ENCODE assay signal across 1 cellular context in the genomic region with DNA sequence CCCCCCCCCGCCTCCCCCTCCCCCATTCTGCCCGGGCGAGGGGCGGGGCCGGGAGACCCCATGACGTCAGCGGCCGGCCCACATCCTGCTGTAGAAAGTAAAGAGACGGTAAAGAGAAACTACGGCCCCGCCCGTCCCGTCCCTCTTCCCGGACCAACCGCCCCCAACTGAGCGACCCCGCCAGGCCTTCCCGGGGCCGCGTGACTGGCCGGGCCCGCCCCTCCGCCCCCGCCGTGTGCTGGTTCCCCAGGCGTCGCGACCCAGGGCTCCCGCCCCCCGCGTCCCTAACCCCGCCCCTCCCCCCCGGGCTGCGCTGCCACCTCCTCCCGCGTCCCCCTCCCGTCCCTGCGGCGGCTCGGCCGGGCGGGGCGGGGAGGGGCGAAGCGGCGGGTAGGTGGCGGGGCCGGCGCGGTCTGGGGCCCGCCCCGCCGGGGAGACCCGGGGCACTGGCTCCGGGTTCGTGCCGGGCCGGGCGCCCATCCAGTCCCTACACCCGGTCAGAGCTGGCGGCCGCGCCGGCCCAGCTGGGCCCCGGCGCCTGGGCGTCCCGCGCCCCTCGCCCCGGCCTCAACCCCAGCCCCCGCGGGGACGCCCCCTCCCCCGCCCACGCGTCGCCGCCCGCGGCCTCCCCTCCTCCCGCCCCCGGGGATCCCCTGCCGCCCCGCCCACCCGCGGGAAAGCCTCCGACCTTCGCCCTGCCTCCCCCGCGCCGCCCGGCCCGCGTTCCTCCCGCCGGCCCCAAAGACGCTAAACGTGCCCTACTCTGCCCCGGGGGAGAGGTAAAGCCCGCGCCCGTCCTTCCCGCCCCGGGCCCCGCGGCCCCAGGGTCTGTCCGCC.
A peak's percentile ranks its signal among the peaks of the same experiment; 100 is the strongest.
TF ChIP-seq lines count a peak whose summit lies in the region.

No MANE protein-coding gene starts in this region.

TF ChIP-seq in HepG2, 621 proteins besides CTCF, POLR2A, EP300 and RAD21 (continued from another document and continues in another):
- TF ChIP-seq ZNF670 (CRISPR knock-in tag; IDR thresholded peaks at IDR 0.05; ENCODE audit: borderline replicate concordance) (no peak), SALL2 (CRISPR knock-in tag; IDR thresholded peaks at IDR 0.05) (peak; percentile 41; the same call in 1 of the 2 replicates), TP53 (CRISPR knock-in tag; conservative IDR thresholded peaks at IDR 0.05) (no peak), SRF (IDR thresholded peaks at IDR 0.05; ENCODE audit: low read depth, low read length) (no peak), ARID2 (CRISPR knock-in tag; IDR thresholded peaks at IDR 0.05; ENCODE audit: borderline replicate concordance) (no peak), FOXK1 (CRISPR knock-in tag; IDR thresholded peaks at IDR 0.05; ENCODE audit: borderline replicate concordance, low read depth) (no peak), ZNF484 (CRISPR knock-in tag; IDR thresholded peaks at IDR 0.05; ENCODE audit: borderline replicate concordance, low read depth) (no peak), ZMYM4 (CRISPR knock-in tag; IDR thresholded peaks at IDR 0.05) (no peak; the same call in 1 of the 2 replicates), THAP11 (CRISPR knock-in tag; IDR thresholded peaks at IDR 0.05) (peak; percentile 57; the same call in 1 of the 2 replicates), ZMYM2 (CRISPR knock-in tag; IDR thresholded peaks at IDR 0.05) (no peak), XRCC5 (optimal IDR thresholded peaks at IDR 0.05; ENCODE audit: low read length) (no peak), ZNF331 (CRISPR knock-in tag; IDR thresholded peaks at IDR 0.05) (no peak), ZNF468 (CRISPR knock-in tag; IDR thresholded peaks at IDR 0.05) (no peak), ZMYM3 (CRISPR knock-in tag; IDR thresholded peaks at IDR 0.05) (no peak), PPARG (CRISPR knock-in tag; conservative IDR thresholded peaks at IDR 0.05) (no peak), ZSCAN12 (CRISPR knock-in tag; IDR thresholded peaks at IDR 0.05) (no peak), JUN (CRISPR knock-in tag; IDR thresholded peaks at IDR 0.05) (no peak), TOPORS (CRISPR knock-in tag; IDR thresholded peaks at IDR 0.05) (no peak), SYNCRIP (IDR thresholded peaks at IDR 0.05; ENCODE audit: insufficient read depth, low read depth, low read length) (no peak), HOXA5 (CRISPR knock-in tag; IDR thresholded peaks at IDR 0.05) (peak; percentile 81; the same call in 1 of the 2 replicates), NFYB (CRISPR knock-in tag; IDR thresholded peaks at IDR 0.05) (no peak), ZNF530 (CRISPR knock-in tag; IDR thresholded peaks at IDR 0.05; ENCODE audit: low read depth) (no peak), FOXA1 (IDR thresholded peaks at IDR 0.05) (no peak), FOXA1 (CRISPR knock-in tag; IDR thresholded peaks at IDR 0.05) (no peak), CC2D1A (CRISPR knock-in tag; IDR thresholded peaks at IDR 0.05) (no peak), ZNF160 (CRISPR knock-in tag; IDR thresholded peaks at IDR 0.05) (no peak), ATF6 (CRISPR knock-in tag; conservative IDR thresholded peaks at IDR 0.05) (no peak), ZNF17 (CRISPR knock-in tag; IDR thresholded peaks at IDR 0.05) (no peak), SMC3 (IDR thresholded peaks at IDR 0.05; ENCODE audit: low read length) (no peak), SIN3A (IDR thresholded peaks at IDR 0.05; ENCODE audit: borderline replicate concordance, low read depth, low read length) (peak; percentile 32; the same call in 1 of the 2 replicates), MTF1 (CRISPR knock-in tag; IDR thresholded peaks at IDR 0.05) (no peak), ZFP37 (CRISPR knock-in tag; IDR thresholded peaks at IDR 0.05; ENCODE audit: borderline replicate concordance) (no peak), TSC22D2 (CRISPR knock-in tag; IDR thresholded peaks at IDR 0.05; ENCODE audit: borderline replicate concordance) (no peak), ZNF460 (CRISPR knock-in tag; IDR thresholded peaks at IDR 0.05; ENCODE audit: borderline replicate concordance) (no peak)
- TF ChIP-seq, protein P1, sequence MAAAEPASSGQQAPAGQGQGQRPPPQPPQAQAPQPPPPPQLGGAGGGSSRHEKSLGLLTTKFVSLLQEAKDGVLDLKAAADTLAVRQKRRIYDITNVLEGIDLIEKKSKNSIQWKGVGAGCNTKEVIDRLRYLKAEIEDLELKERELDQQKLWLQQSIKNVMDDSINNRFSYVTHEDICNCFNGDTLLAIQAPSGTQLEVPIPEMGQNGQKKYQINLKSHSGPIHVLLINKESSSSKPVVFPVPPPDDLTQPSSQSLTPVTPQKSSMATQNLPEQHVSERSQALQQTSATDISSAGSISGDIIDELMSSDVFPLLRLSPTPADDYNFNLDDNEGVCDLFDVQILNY (CRISPR knock-in tag; conservative IDR thresholded peaks at IDR 0.05), result no peak
- TF ChIP-seq, protein P2, sequence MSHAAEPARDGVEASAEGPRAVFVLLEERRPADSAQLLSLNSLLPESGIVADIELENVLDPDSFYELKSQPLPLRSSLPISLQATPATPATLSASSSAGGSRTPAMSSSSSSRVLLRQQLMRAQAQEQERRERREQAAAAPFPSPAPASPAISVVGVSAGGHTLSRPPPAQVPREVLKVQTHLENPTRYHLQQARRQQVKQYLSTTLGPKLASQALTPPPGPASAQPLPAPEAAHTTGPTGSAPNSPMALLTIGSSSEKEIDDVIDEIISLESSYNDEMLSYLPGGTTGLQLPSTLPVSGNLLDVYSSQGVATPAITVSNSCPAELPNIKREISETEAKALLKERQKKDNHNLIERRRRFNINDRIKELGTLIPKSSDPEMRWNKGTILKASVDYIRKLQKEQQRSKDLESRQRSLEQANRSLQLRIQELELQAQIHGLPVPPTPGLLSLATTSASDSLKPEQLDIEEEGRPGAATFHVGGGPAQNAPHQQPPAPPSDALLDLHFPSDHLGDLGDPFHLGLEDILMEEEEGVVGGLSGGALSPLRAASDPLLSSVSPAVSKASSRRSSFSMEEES (CRISPR knock-in tag; IDR thresholded peaks at IDR 0.05), result peak; percentile 85
- TF ChIP-seq, protein P3, sequence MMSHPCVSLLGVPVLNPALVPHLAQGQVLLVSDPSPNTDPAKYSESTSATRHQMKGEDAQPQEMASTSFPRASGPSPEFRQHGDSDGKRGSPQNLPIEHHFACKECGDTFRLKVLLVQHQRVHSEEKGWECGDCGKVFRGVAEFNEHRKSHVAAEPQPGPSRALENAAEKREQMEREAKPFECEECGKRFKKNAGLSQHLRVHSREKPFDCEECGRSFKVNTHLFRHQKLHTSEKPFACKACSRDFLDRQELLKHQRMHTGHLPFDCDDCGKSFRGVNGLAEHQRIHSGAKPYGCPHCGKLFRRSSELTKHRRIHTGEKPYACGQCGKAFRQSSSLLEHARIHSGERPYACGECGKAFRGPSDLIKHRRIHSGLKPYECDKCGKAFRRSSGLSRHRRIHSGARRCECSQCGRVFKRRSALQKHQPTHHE (CRISPR knock-in tag; IDR thresholded peaks at IDR 0.05; ENCODE audit: borderline replicate concordance), result no peak
- TF ChIP-seq, protein P4, sequence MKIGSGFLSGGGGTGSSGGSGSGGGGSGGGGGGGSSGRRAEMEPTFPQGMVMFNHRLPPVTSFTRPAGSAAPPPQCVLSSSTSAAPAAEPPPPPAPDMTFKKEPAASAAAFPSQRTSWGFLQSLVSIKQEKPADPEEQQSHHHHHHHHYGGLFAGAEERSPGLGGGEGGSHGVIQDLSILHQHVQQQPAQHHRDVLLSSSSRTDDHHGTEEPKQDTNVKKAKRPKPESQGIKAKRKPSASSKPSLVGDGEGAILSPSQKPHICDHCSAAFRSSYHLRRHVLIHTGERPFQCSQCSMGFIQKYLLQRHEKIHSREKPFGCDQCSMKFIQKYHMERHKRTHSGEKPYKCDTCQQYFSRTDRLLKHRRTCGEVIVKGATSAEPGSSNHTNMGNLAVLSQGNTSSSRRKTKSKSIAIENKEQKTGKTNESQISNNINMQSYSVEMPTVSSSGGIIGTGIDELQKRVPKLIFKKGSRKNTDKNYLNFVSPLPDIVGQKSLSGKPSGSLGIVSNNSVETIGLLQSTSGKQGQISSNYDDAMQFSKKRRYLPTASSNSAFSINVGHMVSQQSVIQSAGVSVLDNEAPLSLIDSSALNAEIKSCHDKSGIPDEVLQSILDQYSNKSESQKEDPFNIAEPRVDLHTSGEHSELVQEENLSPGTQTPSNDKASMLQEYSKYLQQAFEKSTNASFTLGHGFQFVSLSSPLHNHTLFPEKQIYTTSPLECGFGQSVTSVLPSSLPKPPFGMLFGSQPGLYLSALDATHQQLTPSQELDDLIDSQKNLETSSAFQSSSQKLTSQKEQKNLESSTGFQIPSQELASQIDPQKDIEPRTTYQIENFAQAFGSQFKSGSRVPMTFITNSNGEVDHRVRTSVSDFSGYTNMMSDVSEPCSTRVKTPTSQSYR (CRISPR knock-in tag; IDR thresholded peaks at IDR 0.05; ENCODE audit: borderline replicate concordance), result peak; percentile 85
- TF ChIP-seq, protein P5, sequence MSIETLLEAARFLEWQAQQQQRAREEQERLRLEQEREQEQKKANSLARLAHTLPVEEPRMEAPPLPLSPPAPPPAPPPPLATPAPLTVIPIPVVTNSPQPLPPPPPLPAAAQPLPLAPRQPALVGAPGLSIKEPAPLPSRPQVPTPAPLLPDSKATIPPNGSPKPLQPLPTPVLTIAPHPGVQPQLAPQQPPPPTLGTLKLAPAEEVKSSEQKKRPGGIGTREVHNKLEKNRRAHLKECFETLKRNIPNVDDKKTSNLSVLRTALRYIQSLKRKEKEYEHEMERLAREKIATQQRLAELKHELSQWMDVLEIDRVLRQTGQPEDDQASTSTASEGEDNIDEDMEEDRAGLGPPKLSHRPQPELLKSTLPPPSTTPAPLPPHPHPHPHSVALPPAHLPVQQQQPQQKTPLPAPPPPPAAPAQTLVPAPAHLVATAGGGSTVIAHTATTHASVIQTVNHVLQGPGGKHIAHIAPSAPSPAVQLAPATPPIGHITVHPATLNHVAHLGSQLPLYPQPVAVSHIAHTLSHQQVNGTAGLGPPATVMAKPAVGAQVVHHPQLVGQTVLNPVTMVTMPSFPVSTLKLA (IDR thresholded peaks at IDR 0.05), result no peak
- TF ChIP-seq, protein P6, sequence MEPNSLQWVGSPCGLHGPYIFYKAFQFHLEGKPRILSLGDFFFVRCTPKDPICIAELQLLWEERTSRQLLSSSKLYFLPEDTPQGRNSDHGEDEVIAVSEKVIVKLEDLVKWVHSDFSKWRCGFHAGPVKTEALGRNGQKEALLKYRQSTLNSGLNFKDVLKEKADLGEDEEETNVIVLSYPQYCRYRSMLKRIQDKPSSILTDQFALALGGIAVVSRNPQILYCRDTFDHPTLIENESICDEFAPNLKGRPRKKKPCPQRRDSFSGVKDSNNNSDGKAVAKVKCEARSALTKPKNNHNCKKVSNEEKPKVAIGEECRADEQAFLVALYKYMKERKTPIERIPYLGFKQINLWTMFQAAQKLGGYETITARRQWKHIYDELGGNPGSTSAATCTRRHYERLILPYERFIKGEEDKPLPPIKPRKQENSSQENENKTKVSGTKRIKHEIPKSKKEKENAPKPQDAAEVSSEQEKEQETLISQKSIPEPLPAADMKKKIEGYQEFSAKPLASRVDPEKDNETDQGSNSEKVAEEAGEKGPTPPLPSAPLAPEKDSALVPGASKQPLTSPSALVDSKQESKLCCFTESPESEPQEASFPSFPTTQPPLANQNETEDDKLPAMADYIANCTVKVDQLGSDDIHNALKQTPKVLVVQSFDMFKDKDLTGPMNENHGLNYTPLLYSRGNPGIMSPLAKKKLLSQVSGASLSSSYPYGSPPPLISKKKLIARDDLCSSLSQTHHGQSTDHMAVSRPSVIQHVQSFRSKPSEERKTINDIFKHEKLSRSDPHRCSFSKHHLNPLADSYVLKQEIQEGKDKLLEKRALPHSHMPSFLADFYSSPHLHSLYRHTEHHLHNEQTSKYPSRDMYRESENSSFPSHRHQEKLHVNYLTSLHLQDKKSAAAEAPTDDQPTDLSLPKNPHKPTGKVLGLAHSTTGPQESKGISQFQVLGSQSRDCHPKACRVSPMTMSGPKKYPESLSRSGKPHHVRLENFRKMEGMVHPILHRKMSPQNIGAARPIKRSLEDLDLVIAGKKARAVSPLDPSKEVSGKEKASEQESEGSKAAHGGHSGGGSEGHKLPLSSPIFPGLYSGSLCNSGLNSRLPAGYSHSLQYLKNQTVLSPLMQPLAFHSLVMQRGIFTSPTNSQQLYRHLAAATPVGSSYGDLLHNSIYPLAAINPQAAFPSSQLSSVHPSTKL (CRISPR knock-in tag; IDR thresholded peaks at IDR 0.05), result no peak; the same call in 1 of the 2 replicates
- TF ChIP-seq, protein P7, sequence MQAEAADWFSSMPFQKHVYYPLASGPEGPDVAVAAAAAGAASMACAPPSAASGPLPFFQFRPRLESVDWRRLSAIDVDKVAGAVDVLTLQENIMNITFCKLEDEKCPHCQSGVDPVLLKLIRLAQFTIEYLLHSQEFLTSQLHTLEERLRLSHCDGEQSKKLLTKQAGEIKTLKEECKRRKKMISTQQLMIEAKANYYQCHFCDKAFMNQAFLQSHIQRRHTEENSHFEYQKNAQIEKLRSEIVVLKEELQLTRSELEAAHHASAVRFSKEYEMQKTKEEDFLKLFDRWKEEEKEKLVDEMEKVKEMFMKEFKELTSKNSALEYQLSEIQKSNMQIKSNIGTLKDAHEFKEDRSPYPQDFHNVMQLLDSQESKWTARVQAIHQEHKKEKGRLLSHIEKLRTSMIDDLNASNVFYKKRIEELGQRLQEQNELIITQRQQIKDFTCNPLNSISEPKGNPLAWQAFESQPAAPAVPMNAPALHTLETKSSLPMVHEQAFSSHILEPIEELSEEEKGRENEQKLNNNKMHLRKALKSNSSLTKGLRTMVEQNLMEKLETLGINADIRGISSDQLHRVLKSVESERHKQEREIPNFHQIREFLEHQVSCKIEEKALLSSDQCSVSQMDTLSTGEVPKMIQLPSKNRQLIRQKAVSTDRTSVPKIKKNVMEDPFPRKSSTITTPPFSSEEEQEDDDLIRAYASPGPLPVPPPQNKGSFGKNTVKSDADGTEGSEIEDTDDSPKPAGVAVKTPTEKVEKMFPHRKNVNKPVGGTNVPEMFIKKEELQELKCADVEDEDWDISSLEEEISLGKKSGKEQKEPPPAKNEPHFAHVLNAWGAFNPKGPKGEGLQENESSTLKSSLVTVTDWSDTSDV (CRISPR knock-in tag; IDR thresholded peaks at IDR 0.05), result no peak
